1 cellular context compared by ENCODE assay signal in the genomic region with DNA sequence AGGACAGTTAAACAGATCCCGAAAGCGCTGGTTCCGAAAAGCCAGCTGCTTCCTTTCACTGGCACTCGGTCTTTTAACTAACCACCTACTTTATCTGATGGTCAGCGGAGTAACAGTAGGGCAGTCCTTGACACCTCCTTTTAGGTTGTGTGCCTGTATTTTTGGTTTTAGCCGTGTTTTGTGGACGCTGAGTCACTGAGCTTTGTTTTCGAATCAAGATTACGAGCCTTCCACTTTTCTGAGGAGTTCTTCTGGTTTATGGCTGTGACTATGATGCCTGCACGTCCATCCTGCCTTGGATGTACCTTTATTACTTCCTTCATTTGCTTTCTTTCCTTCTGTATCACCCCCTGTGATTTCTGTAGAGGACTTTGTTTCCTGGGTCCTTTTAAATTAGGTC.
TF ChIP-seq lines count a peak whose summit lies in the region.
"Not testable (repeated sequence)": the region's sequence is repeated elsewhere in the genome, so short reads cannot be mapped to it uniquely, and the experiment has no call there.

No MANE protein-coding gene starts in this region.

TF ChIP-seq in K562, 482 proteins besides CTCF, POLR2A, EP300 and RAD21:
- TF ChIP-seq ARID1B (IDR thresholded peaks at IDR 0.05), result peak; percentile 13; the same call in 1 of the 2 replicates
- peak; percentile 32; the same call in 1 of the 2 replicates for TF ChIP-seq SMARCE1 (IDR thresholded peaks at IDR 0.05)
- TF ChIP-seq FOSL1 (tag; conservative IDR thresholded peaks at IDR 0.05), result peak; percentile 36
- peak; percentile 25; the same call in 1 of the 2 replicates for TF ChIP-seq JUND (IDR thresholded peaks at IDR 0.05; ENCODE audit: borderline replicate concordance, low read depth, low read length)
- TF ChIP-seq JUND (tag; IDR thresholded peaks at IDR 0.05; ENCODE audit: borderline replicate concordance, low read depth, low read length), result not testable (repeated sequence)
- peak; percentile 78 for TF ChIP-seq NFE2 (IDR thresholded peaks at IDR 0.05; ENCODE audit: low read depth)
- TF ChIP-seq, protein P1, sequence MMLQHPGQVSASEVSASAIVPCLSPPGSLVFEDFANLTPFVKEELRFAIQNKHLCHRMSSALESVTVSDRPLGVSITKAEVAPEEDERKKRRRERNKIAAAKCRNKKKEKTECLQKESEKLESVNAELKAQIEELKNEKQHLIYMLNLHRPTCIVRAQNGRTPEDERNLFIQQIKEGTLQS (IDR thresholded peaks at IDR 0.05), result 0 out of 2 replicates have a peak, but pooled peaks have one; percentile 11
- TF ChIP-seq, protein P1 (CRISPR knock-in tag; conservative IDR thresholded peaks at IDR 0.05), result not testable (repeated sequence)
- TF ChIP-seq SOX6 (IDR thresholded peaks at IDR 0.05), result peak; percentile 61; the same call in 1 of the 2 replicates
